ENCODE assay signal across 8 cellular contexts in genomic region chr11:64850979-64851567, GRCh38. TPM values are rescaled to one million over a fixed set of nuclear protein-coding genes. Genes with fewer than 3 reads are reported as not detected.
A peak's percentile ranks its signal among the peaks of the same experiment; 100 is the strongest.
DNase-seq lines count a peak whose midpoint lies in the region; ATAC-seq and TF ChIP-seq lines count a peak whose summit lies in the region.

No MANE protein-coding gene starts in this region.

- no peak overlapping the region for H3K4me3 Mint-ChIP-seq in neural crest cell

- H3K36me3 Mint-ChIP-seq in neural crest cell (ENCODE audit: low read depth), result peaks cover 2% of the 10 kb centered on the region

- H3K4me1 Mint-ChIP-seq in neural crest cell, result peaks cover 14% of the 10 kb centered on the region

- TF ChIP-seq CTCF in GM12865 (IDR thresholded peaks at IDR 0.05; ENCODE audit: insufficient read depth, low read depth, low read length, missing control alignments) (peak; percentile 30), neural crest cell (conservative IDR thresholded peaks at IDR 0.05) (peak; percentile 21)

- peak; percentile 96 for DNase-seq in GM12865 (ENCODE audit: low read depth)
- peak; percentile 53 for DNase-seq in activated gamma-delta T cell (lab: John Stamatoyannopoulos, UW)
- DNase-seq in neural crest cell (ENCODE audit: low read depth, low spot score), result no peak
- DNase-seq in SHP77 (lab: John Stamatoyannopoulos, UW), result no peak
- no peak for DNase-seq in SIG-M5 treated with dmso at 0.1 percent for 504 hours (lab: John Stamatoyannopoulos, UW; ENCODE audit: unreplicated experiment)

- peak; percentile 49 for ATAC-seq in GM19468 (IDR thresholded peaks at IDR 0.05; ENCODE audit: extremely low read depth, unreplicated experiment)
- peak; percentile 46 for ATAC-seq in HG03457 (IDR thresholded peaks at IDR 0.05; ENCODE audit: unreplicated experiment)
- no peak for ATAC-seq in esophagus mucosa

- no peak overlapping the region for H3K27ac Mint-ChIP-seq in neural crest cell (ENCODE audit: unreplicated experiment)

- peaks cover 3% of the 10 kb centered on the region for H3K27me3 Mint-ChIP-seq in neural crest cell (ENCODE audit: low read depth)

- H3K9me3 Mint-ChIP-seq in neural crest cell, result no peaks in the 10 kb centered on the region

- H3K4me3 ChIP-seq in GM12865 (ENCODE audit: low read depth, low read length), result no peak overlapping the region

RNA-seq across cellular contexts. Expression of gene CDC42BPG, which starts 6.6 kb away (rescaled TPM):
- total RNA-seq in neural crest cell (3.0 and 3.5 TPM in 2 replicates), esophagus mucosa (20.5 TPM)

RNA-seq across cellular contexts. Expression of gene EHD1, which starts 27.3 kb away (rescaled TPM):
- total RNA-seq in neural crest cell, result 74.2 and 77.2 TPM in 2 replicates
- total RNA-seq in esophagus mucosa, result 25.6 TPM

RNA-seq across cellular contexts. Expression of gene MEN1, which starts 40.7 kb away (rescaled TPM):
- 54.8 and 57.9 TPM in 2 replicates for total RNA-seq in neural crest cell
- total RNA-seq in esophagus mucosa, result 15.6 TPM

RNA-seq across cellular contexts. Expression of gene MAP4K2, which starts 48.1 kb away (rescaled TPM):
- total RNA-seq in neural crest cell (13.1 and 14.6 TPM in 2 replicates), esophagus mucosa (5.4 TPM)

Comparison
In these comparisons a context has a peak if more than half of its experiments do, and no peak if none do; other contexts are left out.
1. DNase-seq: peak in GM12865 (single experiment) and activated gamma-delta T cell (single experiment); none in neural crest cell (single experiment), SHP77 (0 of 2) and SIG-M5 treated with dmso at 0.1 percent for 504 hours (single experiment).